ENCODE assay signal across 1 cellular context in genomic region chr3:42654331-42655201, GRCh38.
TF ChIP-seq lines count a peak whose summit lies in the region.

No MANE protein-coding gene starts in this region.

TF ChIP-seq in neural cell, 6 proteins besides CTCF, POLR2A, EP300 and RAD21 (continued from another document):
- no peak for TF ChIP-seq TAF1 (IDR thresholded peaks at IDR 0.05; ENCODE audit: low read depth)
